1 cellular context compared by ENCODE assay signal in the genomic region with DNA sequence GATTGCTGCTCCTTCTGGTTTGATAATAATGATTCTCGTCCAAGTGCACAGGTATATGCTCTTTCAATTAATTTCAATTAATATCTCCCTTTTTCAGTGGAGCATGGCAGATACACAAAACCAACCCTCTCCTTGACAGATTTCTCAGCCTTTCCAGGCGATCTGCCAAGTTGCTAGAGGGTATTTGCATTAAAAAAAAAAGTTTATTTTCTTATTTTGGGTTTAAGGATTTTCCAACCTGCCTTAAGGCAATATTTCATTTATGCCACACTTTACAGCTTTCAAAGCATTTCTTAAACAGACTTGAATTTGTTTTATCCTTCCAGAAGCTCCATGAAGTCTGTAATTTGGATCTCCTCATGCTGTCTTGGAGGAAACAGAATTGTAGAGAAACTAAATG.
TF ChIP-seq lines count a peak whose summit lies in the region.

No MANE protein-coding gene starts in this region.

TF ChIP-seq in H1, 55 proteins besides CTCF, POLR2A, EP300 and RAD21 (continued from another document):
- TF ChIP-seq, protein P1, sequence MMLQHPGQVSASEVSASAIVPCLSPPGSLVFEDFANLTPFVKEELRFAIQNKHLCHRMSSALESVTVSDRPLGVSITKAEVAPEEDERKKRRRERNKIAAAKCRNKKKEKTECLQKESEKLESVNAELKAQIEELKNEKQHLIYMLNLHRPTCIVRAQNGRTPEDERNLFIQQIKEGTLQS (IDR thresholded peaks at IDR 0.05; ENCODE audit: insufficient read depth, low read depth, low read length): no peak
- TF ChIP-seq ZNF274 (IDR thresholded peaks at IDR 0.05; ENCODE audit: borderline replicate concordance, extremely low read depth, low read length) (no peak), TAF1 (IDR thresholded peaks at IDR 0.05; ENCODE audit: low read depth, low read length) (no peak), POU5F1 (IDR thresholded peaks at IDR 0.05; ENCODE audit: low read depth, low read length) (no peak), CBX5 (IDR thresholded peaks at IDR 0.05; ENCODE audit: low read depth, low read length) (no peak), GTF2F1 (IDR thresholded peaks at IDR 0.05; ENCODE audit: borderline replicate concordance, low read depth, low read length) (no peak), SP2 (IDR thresholded peaks at IDR 0.05; ENCODE audit: low read length) (no peak), SAP30 (IDR thresholded peaks at IDR 0.05; ENCODE audit: insufficient read depth, insufficient replicate concordance, low read length) (no peak), JUND (IDR thresholded peaks at IDR 0.05; ENCODE audit: low read length) (no peak), RFX5 (IDR thresholded peaks at IDR 0.05; ENCODE audit: borderline replicate concordance, low read depth, low read length) (no peak)
- TF ChIP-seq, protein P2, sequence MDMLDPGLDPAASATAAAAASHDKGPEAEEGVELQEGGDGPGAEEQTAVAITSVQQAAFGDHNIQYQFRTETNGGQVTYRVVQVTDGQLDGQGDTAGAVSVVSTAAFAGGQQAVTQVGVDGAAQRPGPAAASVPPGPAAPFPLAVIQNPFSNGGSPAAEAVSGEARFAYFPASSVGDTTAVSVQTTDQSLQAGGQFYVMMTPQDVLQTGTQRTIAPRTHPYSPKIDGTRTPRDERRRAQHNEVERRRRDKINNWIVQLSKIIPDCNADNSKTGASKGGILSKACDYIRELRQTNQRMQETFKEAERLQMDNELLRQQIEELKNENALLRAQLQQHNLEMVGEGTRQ (IDR thresholded peaks at IDR 0.05; ENCODE audit: low read length): no peak
- TF ChIP-seq, protein P3, sequence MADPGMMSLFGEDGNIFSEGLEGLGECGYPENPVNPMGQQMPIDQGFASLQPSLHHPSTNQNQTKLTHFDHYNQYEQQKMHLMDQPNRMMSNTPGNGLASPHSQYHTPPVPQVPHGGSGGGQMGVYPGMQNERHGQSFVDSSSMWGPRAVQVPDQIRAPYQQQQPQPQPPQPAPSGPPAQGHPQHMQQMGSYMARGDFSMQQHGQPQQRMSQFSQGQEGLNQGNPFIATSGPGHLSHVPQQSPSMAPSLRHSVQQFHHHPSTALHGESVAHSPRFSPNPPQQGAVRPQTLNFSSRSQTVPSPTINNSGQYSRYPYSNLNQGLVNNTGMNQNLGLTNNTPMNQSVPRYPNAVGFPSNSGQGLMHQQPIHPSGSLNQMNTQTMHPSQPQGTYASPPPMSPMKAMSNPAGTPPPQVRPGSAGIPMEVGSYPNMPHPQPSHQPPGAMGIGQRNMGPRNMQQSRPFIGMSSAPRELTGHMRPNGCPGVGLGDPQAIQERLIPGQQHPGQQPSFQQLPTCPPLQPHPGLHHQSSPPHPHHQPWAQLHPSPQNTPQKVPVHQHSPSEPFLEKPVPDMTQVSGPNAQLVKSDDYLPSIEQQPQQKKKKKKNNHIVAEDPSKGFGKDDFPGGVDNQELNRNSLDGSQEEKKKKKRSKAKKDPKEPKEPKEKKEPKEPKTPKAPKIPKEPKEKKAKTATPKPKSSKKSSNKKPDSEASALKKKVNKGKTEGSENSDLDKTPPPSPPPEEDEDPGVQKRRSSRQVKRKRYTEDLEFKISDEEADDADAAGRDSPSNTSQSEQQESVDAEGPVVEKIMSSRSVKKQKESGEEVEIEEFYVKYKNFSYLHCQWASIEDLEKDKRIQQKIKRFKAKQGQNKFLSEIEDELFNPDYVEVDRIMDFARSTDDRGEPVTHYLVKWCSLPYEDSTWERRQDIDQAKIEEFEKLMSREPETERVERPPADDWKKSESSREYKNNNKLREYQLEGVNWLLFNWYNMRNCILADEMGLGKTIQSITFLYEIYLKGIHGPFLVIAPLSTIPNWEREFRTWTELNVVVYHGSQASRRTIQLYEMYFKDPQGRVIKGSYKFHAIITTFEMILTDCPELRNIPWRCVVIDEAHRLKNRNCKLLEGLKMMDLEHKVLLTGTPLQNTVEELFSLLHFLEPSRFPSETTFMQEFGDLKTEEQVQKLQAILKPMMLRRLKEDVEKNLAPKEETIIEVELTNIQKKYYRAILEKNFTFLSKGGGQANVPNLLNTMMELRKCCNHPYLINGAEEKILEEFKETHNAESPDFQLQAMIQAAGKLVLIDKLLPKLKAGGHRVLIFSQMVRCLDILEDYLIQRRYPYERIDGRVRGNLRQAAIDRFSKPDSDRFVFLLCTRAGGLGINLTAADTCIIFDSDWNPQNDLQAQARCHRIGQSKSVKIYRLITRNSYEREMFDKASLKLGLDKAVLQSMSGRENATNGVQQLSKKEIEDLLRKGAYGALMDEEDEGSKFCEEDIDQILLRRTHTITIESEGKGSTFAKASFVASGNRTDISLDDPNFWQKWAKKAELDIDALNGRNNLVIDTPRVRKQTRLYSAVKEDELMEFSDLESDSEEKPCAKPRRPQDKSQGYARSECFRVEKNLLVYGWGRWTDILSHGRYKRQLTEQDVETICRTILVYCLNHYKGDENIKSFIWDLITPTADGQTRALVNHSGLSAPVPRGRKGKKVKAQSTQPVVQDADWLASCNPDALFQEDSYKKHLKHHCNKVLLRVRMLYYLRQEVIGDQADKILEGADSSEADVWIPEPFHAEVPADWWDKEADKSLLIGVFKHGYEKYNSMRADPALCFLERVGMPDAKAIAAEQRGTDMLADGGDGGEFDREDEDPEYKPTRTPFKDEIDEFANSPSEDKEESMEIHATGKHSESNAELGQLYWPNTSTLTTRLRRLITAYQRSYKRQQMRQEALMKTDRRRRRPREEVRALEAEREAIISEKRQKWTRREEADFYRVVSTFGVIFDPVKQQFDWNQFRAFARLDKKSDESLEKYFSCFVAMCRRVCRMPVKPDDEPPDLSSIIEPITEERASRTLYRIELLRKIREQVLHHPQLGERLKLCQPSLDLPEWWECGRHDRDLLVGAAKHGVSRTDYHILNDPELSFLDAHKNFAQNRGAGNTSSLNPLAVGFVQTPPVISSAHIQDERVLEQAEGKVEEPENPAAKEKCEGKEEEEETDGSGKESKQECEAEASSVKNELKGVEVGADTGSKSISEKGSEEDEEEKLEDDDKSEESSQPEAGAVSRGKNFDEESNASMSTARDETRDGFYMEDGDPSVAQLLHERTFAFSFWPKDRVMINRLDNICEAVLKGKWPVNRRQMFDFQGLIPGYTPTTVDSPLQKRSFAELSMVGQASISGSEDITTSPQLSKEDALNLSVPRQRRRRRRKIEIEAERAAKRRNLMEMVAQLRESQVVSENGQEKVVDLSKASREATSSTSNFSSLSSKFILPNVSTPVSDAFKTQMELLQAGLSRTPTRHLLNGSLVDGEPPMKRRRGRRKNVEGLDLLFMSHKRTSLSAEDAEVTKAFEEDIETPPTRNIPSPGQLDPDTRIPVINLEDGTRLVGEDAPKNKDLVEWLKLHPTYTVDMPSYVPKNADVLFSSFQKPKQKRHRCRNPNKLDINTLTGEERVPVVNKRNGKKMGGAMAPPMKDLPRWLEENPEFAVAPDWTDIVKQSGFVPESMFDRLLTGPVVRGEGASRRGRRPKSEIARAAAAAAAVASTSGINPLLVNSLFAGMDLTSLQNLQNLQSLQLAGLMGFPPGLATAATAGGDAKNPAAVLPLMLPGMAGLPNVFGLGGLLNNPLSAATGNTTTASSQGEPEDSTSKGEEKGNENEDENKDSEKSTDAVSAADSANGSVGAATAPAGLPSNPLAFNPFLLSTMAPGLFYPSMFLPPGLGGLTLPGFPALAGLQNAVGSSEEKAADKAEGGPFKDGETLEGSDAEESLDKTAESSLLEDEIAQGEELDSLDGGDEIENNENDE (IDR thresholded peaks at IDR 0.05; ENCODE audit: insufficient replicate concordance, low read length): no peak
